Comparison of ENCODE assay signal across 12 cellular contexts in the genomic region with DNA sequence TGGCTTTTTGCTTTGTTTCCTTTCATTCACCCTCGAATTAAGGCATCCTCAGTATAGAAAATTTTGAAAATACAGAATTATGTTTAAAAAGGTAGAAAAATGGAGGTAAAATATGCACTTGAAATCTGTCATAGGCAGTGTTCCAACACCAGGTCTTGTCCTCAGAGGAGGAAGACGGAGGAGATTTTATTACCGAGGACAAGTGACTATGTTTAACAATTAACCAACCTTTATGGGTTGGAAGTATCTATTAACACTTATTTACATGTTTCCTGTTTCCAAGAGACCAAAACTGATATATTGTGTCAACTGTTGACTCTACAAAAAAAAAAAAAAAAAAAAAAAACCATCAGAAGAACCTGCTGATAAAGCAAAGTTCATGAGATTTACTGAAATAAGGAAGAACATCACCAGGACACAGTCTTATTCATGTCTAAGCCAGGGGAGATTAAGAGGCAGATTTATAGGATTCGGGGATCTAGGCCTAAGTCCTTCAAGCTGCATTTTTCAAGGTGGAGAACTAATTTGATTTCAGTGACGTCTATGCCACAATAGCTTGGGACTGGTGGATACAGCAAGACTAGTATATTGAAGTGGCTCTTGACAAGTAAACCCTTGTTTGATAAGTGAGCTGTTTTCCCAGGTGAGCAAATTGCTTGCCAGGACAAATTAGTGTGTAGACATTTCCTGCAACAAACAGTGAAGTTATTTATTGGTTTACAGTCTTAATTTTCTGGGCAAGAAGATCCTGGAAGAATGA.
A peak's percentile ranks its signal among the peaks of the same experiment; 100 is the strongest.
DNase-seq lines count a peak whose midpoint lies in the region; FAIRE-seq and TF ChIP-seq lines count a peak whose summit lies in the region.
"Had no signal": no experiment of that assay in that cellular context is flagged by ENCODE, and none has a peak within 500 bp of the region (broad histone marks: within the 10 kb centered on the region; RNA-seq: fewer than 3 reads in every experiment).

No MANE protein-coding gene starts in this region.

- H3K27me3 Mint-ChIP-seq in endothelial cell (ENCODE audit: unreplicated experiment): peaks cover 2% of the 10 kb centered on the region

- H3K27me3 ChIP-seq in rectal smooth muscle tissue (ENCODE audit: control insufficient read depth, insufficient read depth, low read length): no peaks in the 10 kb centered on the region

- peaks cover 49% of the 10 kb centered on the region for H3K4me1 ChIP-seq in rectal smooth muscle tissue (ENCODE audit: control insufficient read depth, insufficient read depth, low read length)

- no peak overlapping the region for H3K4me3 ChIP-seq in rectal smooth muscle tissue (ENCODE audit: low read length)

- H3K4me3 Mint-ChIP-seq in endothelial cell (ENCODE audit: unreplicated experiment): peak overlapping the region; percentile 49
- H3K4me3 Mint-ChIP-seq: activated T-cell treated with anti-CD3 and anti-CD28 coated beads, Interleukin-2, amount 50 U/mL, for 4 hours; CD8-positive, alpha-beta memory T cell had no signal

- peaks cover 41% of the 10 kb centered on the region for H3K36me3 Mint-ChIP-seq in endothelial cell (ENCODE audit: low read depth, unreplicated experiment)
- H3K36me3 Mint-ChIP-seq: CD8-positive, alpha-beta memory T cell had no signal

- peak overlapping the region; percentile 87 for H3K27ac ChIP-seq in rectal smooth muscle tissue (ENCODE audit: low read depth, low read length)

- TF ChIP-seq CTCF in endothelial cell (IDR thresholded peaks at IDR 0.05; ENCODE audit: unreplicated experiment) (no peak), GM10266 (IDR thresholded peaks at IDR 0.05; ENCODE audit: control insufficient read depth, insufficient read depth, low read depth, missing control alignments) (no peak)

- no peak overlapping the region for H3K27ac Mint-ChIP-seq in endothelial cell (ENCODE audit: unreplicated experiment)
- H3K27ac Mint-ChIP-seq: CD8-positive, alpha-beta memory T cell had no signal

- TF ChIP-seq POLR2A in GM12891 (IDR thresholded peaks at IDR 0.05; ENCODE audit: low read depth, low read length): no peak

- peaks cover 10% of the 10 kb centered on the region for H3K36me3 ChIP-seq in rectal smooth muscle tissue (ENCODE audit: control insufficient read depth, insufficient read depth, low read length)

- FAIRE-seq in GM12891 (lab: Jason Lieb, UNC): no peak
- FAIRE-seq: GM18507 had no signal

- no peak overlapping the region for H3K9ac ChIP-seq in rectal smooth muscle tissue (ENCODE audit: low read length)

- DNase-seq in DMS53 (lab: John Stamatoyannopoulos, UW) (peak; percentile 95), NCI-H510A (lab: John Stamatoyannopoulos, UW) (peak; percentile 63), endothelial cell (ENCODE audit: low spot score) (no peak), anterior cingulate cortex (lab: John Stamatoyannopoulos, UW) (no peak), C1 segment of cervical spinal cord (lab: John Stamatoyannopoulos, UW) (no peak), GM10266 (ENCODE audit: extremely low spot score) (no peak), GM12891 (ENCODE audit: insufficient read length, low spot score) (no peak)
- DNase-seq: activated T-cell treated with anti-CD3 and anti-CD28 coated beads, Interleukin-2, amount 50 U/mL, for 4 hours; CD8-positive, alpha-beta memory T cell; NCI-H526 treated with DMSO at 0.1 percent for 48 hours had no signal

- no peaks in the 10 kb centered on the region for H3K9me3 Mint-ChIP-seq in endothelial cell (ENCODE audit: unreplicated experiment)
- H3K9me3 Mint-ChIP-seq: activated T-cell treated with anti-CD3 and anti-CD28 coated beads, Interleukin-2, amount 50 U/mL, for 4 hours; CD8-positive, alpha-beta memory T cell had no signal

- peaks cover 47% of the 10 kb centered on the region for H3K4me1 Mint-ChIP-seq in endothelial cell (ENCODE audit: unreplicated experiment)
- H3K4me1 Mint-ChIP-seq: CD8-positive, alpha-beta memory T cell had no signal

TF ChIP-seq in GM12891, 5 proteins besides CTCF, POLR2A, EP300 and RAD21:
- no peak for TF ChIP-seq POLR2AphosphoS5 (IDR thresholded peaks at IDR 0.05; ENCODE audit: low read depth, low read length)
- TF ChIP-seq POU2F2 (IDR thresholded peaks at IDR 0.05; ENCODE audit: low read depth, low read length): no peak
- no peak for TF ChIP-seq PAX5 (IDR thresholded peaks at IDR 0.05; ENCODE audit: insufficient read depth, low read length, severe bottlenecking)
- no peak for TF ChIP-seq TAF1 (IDR thresholded peaks at IDR 0.05; ENCODE audit: low read depth, low read length)
- TF ChIP-seq SPI1 (IDR thresholded peaks at IDR 0.05; ENCODE audit: low read depth, low read length): no peak
TF ChIP-seq in GM12891: peak in this region for 0.

Comparison
In these comparisons a context has a peak if more than half of its experiments do, and no peak if none do; other contexts are left out.
1. DNase-seq: peak in DMS53 (single experiment) and NCI-H510A (single experiment); none in endothelial cell (single experiment), anterior cingulate cortex (0 of 58), C1 segment of cervical spinal cord (0 of 14), GM10266 (single experiment) and GM12891 (single experiment).